Comparison of ENCODE assay signal across 21 cellular contexts in the genomic region with DNA sequence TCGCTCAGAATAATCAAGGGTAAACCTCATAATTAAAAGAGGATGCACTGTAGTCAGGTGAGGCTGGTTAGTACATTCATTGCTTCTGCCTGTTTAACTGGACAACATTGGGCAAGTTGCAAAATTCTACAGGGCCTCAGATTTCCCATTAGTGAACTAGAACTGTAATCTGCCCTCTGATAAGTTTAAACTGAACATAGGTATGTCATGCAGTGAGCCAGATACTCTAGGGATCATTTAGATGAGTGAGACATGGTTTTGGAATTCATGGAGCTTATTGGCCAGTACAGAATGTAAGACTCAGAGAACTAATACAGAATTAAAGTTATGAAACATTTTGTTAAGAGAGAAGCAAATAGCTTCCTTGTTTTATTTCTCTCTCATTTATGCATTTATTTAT. TPM values are rescaled to one million over a fixed set of nuclear protein-coding genes. Genes with fewer than 3 reads are reported as not detected.
DNase-seq lines count a peak whose midpoint lies in the region; ATAC-seq and TF ChIP-seq lines count a peak whose summit lies in the region.
"Had no signal": no experiment of that assay in that cellular context is flagged by ENCODE, and none has a peak within 500 bp of the region (broad histone marks: within the 10 kb centered on the region; RNA-seq: fewer than 3 reads in every experiment).

No MANE protein-coding gene starts in this region.

- no peak for DNase-seq in SK-N-SH
- peak; percentile 34 for DNase-seq in amniotic stem cell (lab: John Stamatoyannopoulos, UW)
- DNase-seq in fibroblast of the aortic adventitia (ENCODE audit: low read depth), result peak; percentile 91
- no peak for DNase-seq in stimulated activated effector memory CD8-positive, alpha-beta T cell treated with anti-CD3 and anti-CD28 coated beads, Interleukin-12 subunit alpha, Interleukin-12 subunit beta, amount 100 ng/mL, for 72 hours (ENCODE audit: low spot score in 2 of 2)
- DNase-seq in AML-193 (lab: John Stamatoyannopoulos, UW), result no peak
- DNase-seq in NCI-H345 (lab: John Stamatoyannopoulos, UW), result no peak
- DNase-seq: activated CD4-positive, alpha-beta T cell treated with anti-CD3 and anti-CD28 coated beads for 48 hours; activated naive CD4-positive, alpha-beta T cell treated with Interleukin-2 at 50 U/mL for 16 hours; CD8-positive, alpha-beta memory T cell; gastrocnemius medialis; left ventricle myocardium inferior; NCI-H1417 treated with DMSO at 0.1 percent for 48 hours; pancreas; SJCRH30; stimulated activated naive CD8-positive, alpha-beta T cell treated with anti-CD3 and anti-CD28 coated beads, Interleukin-15, amount 100 ng/mL, for 72 hours had no signal

- TF ChIP-seq CTCF in SK-N-SH (IDR thresholded peaks at IDR 0.05) (no peak), fibroblast of the aortic adventitia (IDR thresholded peaks at IDR 0.05; ENCODE audit: insufficient read depth, low read length) (no peak)

- POLR2A ChIA-PET in SK-N-SH (lab: Yijun Ruan, JAX), result no interaction called here

- peaks cover 50 to 81% of the 10 kb centered on the region in 2 experiments for H3K36me3 ChIP-seq in SK-N-SH (replicated peaks in 1 of 2; ENCODE audit: control insufficient read depth in 1 of 2, insufficient read depth in 2 of 2, low read length in 1 of 2)

- WGBS in SK-N-SH (ENCODE audit: low lambda C conversion rate), result 100% methylated on average over 1 of the region's 1 CpG

- no peak overlapping the region for H3K4me2 ChIP-seq in SK-N-SH
- H3K4me2 ChIP-seq: KMS-11 had no signal

- peak overlapping the region; percentile 37 for H3K27ac Mint-ChIP-seq in stimulated activated effector memory CD8-positive, alpha-beta T cell treated with anti-CD3 and anti-CD28 coated beads, Interleukin-12 subunit alpha, Interleukin-12 subunit beta, amount 100 ng/mL, for 72 hours
- H3K27ac Mint-ChIP-seq: stimulated activated naive CD8-positive, alpha-beta T cell treated with anti-CD3 and anti-CD28 coated beads, Interleukin-15, amount 100 ng/mL, for 72 hours had no signal

- no peaks in the 10 kb centered on the region for H3F3A ChIP-seq in SK-N-SH (replicated peaks; ENCODE audit: insufficient read depth)

- no peak overlapping the region for H3K27ac ChIP-seq in SK-N-SH (ENCODE audit: low read depth in 2 of 2, low read length in 1 of 2)
- H3K27ac ChIP-seq: 22Rv1, gastrocnemius medialis, KMS-11, left ventricle myocardium inferior, pancreas, SJCRH30 had no signal

- no peak overlapping the region for H3K4me3 Mint-ChIP-seq in stimulated activated effector memory CD8-positive, alpha-beta T cell treated with anti-CD3 and anti-CD28 coated beads, Interleukin-12 subunit alpha, Interleukin-12 subunit beta, amount 100 ng/mL, for 72 hours
- H3K4me3 Mint-ChIP-seq: CD8-positive, alpha-beta memory T cell; stimulated activated naive CD8-positive, alpha-beta T cell treated with anti-CD3 and anti-CD28 coated beads, Interleukin-15, amount 100 ng/mL, for 72 hours had no signal

- no peak for TF ChIP-seq EP300 in SK-N-SH (IDR thresholded peaks at IDR 0.05; ENCODE audit: borderline replicate concordance in 1 of 2, low read depth in 1 of 2, low read length in 1 of 2)

- TF ChIP-seq RAD21 in SK-N-SH (IDR thresholded peaks at IDR 0.05; ENCODE audit: low read length), result no peak

- H3K9me3 Mint-ChIP-seq in stimulated activated effector memory CD8-positive, alpha-beta T cell treated with anti-CD3 and anti-CD28 coated beads, Interleukin-12 subunit alpha, Interleukin-12 subunit beta, amount 100 ng/mL, for 72 hours, result no peaks in the 10 kb centered on the region
- H3K9me3 Mint-ChIP-seq: CD8-positive, alpha-beta memory T cell; stimulated activated naive CD8-positive, alpha-beta T cell treated with anti-CD3 and anti-CD28 coated beads, Interleukin-15, amount 100 ng/mL, for 72 hours had no signal

- no peak overlapping the region for H2AFZ ChIP-seq in SK-N-SH (ENCODE audit: low read depth)

- CTCF ChIA-PET in SK-N-SH (lab: Yijun Ruan, JAX), result interaction anchor here (0.9 kb wide), 1 partner anchor 54 kb away, joined by 3 read pairs; no protein-coding TSS in a partner anchor

- H3K4me3 ChIP-seq in SK-N-SH (ENCODE audit: low read depth in 2 of 2, low read length in 1 of 2), result no peak overlapping the region
- H3K4me3 ChIP-seq in fibroblast of the aortic adventitia (ENCODE audit: low read depth, low read length), result no peak overlapping the region
- H3K4me3 ChIP-seq: gastrocnemius medialis, left ventricle myocardium inferior, pancreas, SJCRH30 had no signal

- H4K20me1 ChIP-seq in SK-N-SH (ENCODE audit: insufficient read depth), result no peaks in the 10 kb centered on the region

- peak; percentile 83 for ATAC-seq in SK-N-SH treated with all-trans-retinoic acid at 6 μM for 48 hours
- ATAC-seq in stimulated activated effector memory CD8-positive, alpha-beta T cell treated with anti-CD3 and anti-CD28 coated beads, Interleukin-12 subunit alpha, Interleukin-12 subunit beta, amount 100 ng/mL, for 72 hours, result no peak
- ATAC-seq in HG03135 (IDR thresholded peaks at IDR 0.05; ENCODE audit: unreplicated experiment), result no peak
- ATAC-seq: gastrocnemius medialis; stimulated activated naive CD8-positive, alpha-beta T cell treated with anti-CD3 and anti-CD28 coated beads, Interleukin-15, amount 100 ng/mL, for 72 hours had no signal

- H3K27me3 ChIP-seq in SK-N-SH (ENCODE audit: insufficient read depth), result no peaks in the 10 kb centered on the region
- H3K27me3 ChIP-seq: gastrocnemius medialis, pancreas, SJCRH30 had no signal

- H3K9me3 ChIP-seq in SK-N-SH, result no peaks in the 10 kb centered on the region
- H3K9me3 ChIP-seq: gastrocnemius medialis, left ventricle myocardium inferior, pancreas had no signal

- H3K36me3 Mint-ChIP-seq in stimulated activated effector memory CD8-positive, alpha-beta T cell treated with anti-CD3 and anti-CD28 coated beads, Interleukin-12 subunit alpha, Interleukin-12 subunit beta, amount 100 ng/mL, for 72 hours, result peaks cover 100% of the 10 kb centered on the region

- no peak overlapping the region for H3K9ac ChIP-seq in SK-N-SH
- H3K9ac ChIP-seq: KMS-11 had no signal

- no peaks in the 10 kb centered on the region for H3K9me2 ChIP-seq in SK-N-SH

- H3K79me2 ChIP-seq in SK-N-SH (ENCODE audit: insufficient read depth), result no peaks in the 10 kb centered on the region

- 0 out of 4 replicates have a peak, but pooled peaks cover 0 to 3% of the 10 kb centered on the region in 2 experiments for H3K4me1 ChIP-seq in SK-N-SH (ENCODE audit: control insufficient read depth in 1 of 2, insufficient read depth in 2 of 2, low read depth in 1 of 2, low read length in 1 of 2)
- H3K4me1 ChIP-seq: gastrocnemius medialis, left ventricle myocardium inferior, pancreas, SJCRH30 had no signal

- no peaks in the 10 kb centered on the region for H3K4me1 Mint-ChIP-seq in stimulated activated effector memory CD8-positive, alpha-beta T cell treated with anti-CD3 and anti-CD28 coated beads, Interleukin-12 subunit alpha, Interleukin-12 subunit beta, amount 100 ng/mL, for 72 hours
- H3K4me1 Mint-ChIP-seq: CD8-positive, alpha-beta memory T cell; stimulated activated naive CD8-positive, alpha-beta T cell treated with anti-CD3 and anti-CD28 coated beads, Interleukin-15, amount 100 ng/mL, for 72 hours had no signal

TF ChIP-seq in SK-N-SH treated with all-trans-retinoic acid at 6 μM for 48 hours, 23 proteins besides CTCF, POLR2A, EP300 and RAD21:
- TF ChIP-seq CREB5 (CRISPR knock-in tag; IDR thresholded peaks at IDR 0.05; ENCODE audit: low read depth), result no peak

TF ChIP-seq in SK-N-SH, 30 proteins besides CTCF, POLR2A, EP300 and RAD21:
- TF ChIP-seq CHD2 (IDR thresholded peaks at IDR 0.05; ENCODE audit: low read length, partially characterized antibody), result no peak
- TF ChIP-seq TAF1 (IDR thresholded peaks at IDR 0.05; ENCODE audit: borderline replicate concordance, low read depth, low read length), result no peak
- TF ChIP-seq TEAD4 (IDR thresholded peaks at IDR 0.05; ENCODE audit: borderline replicate concordance, insufficient read depth), result no peak
- TF ChIP-seq GATA2 (CRISPR knock-in tag; IDR thresholded peaks at IDR 0.05), result no peak
- no peak for TF ChIP-seq YY1 (IDR thresholded peaks at IDR 0.05; ENCODE audit: low read depth)
- TF ChIP-seq RFX5 (IDR thresholded peaks at IDR 0.05; ENCODE audit: low read length), result no peak
- no peak for TF ChIP-seq SIN3A (IDR thresholded peaks at IDR 0.05; ENCODE audit: borderline replicate concordance, low read depth, low read length)
- TF ChIP-seq EZH2phosphoT487 (IDR thresholded peaks at IDR 0.05; ENCODE audit: borderline replicate concordance, low read depth), result no peak

RNA-seq across cellular contexts. Expression of gene RNF44, which starts 35.9 kb away (rescaled TPM):
- 13.2 and 17.9 TPM in 2 replicates for polyA plus RNA-seq in SK-N-SH (2012; rRNA removed)
- 7.3 and 9.9 TPM in 2 replicates for polyA plus RNA-seq in SK-N-SH (2012; cell fraction: cytosol; rRNA removed)
- polyA plus RNA-seq in SK-N-SH (2012; cell fraction: nucleus; rRNA removed), result 110 and 129 TPM in 2 replicates
- 3.1 and 4.8 TPM in 2 replicates for total RNA-seq in fibroblast of the aortic adventitia (ENCODE audit: low replicate concordance)

RNA-seq across cellular contexts. Expression of gene CDHR2, which starts 47.8 kb away (rescaled TPM):
- polyA plus RNA-seq in SK-N-SH (2012; rRNA removed), result 0.02 TPM in 1 of 2 replicates, not detected in the other
- 0.03 TPM in 1 of 2 replicates, not detected in the other for polyA plus RNA-seq in SK-N-SH (2012; cell fraction: cytosol; rRNA removed)
- polyA plus RNA-seq in SK-N-SH (2012; cell fraction: nucleus; rRNA removed), result 0.14 and 0.23 TPM in 2 replicates
- not detected in 2 replicates for total RNA-seq in fibroblast of the aortic adventitia (ENCODE audit: low replicate concordance)
- total RNA-seq: Daoy, SJCRH30, urinary bladder had no signal
- polyA plus RNA-seq: CD8-positive, alpha-beta memory T cell; urinary bladder had no signal

RNA-seq across cellular contexts. Expression of gene FAF2, which starts 53.1 kb away (rescaled TPM):
- polyA plus RNA-seq in SK-N-SH (2012; rRNA removed), result 25.5 and 35.1 TPM in 2 replicates
- polyA plus RNA-seq in SK-N-SH (2012; cell fraction: cytosol; rRNA removed), result 29.5 and 30.4 TPM in 2 replicates
- polyA plus RNA-seq in SK-N-SH (2012; cell fraction: nucleus; rRNA removed), result 16.0 and 34.3 TPM in 2 replicates
- 42.3 and 45.3 TPM in 2 replicates for total RNA-seq in fibroblast of the aortic adventitia (ENCODE audit: low replicate concordance)

Comparison
In these comparisons a context has a peak if more than half of its experiments do, and no peak if none do; other contexts are left out.
1. DNase-seq: peak in amniotic stem cell (single experiment) and fibroblast of the aortic adventitia (single experiment); none in SK-N-SH (single experiment), stimulated activated effector memory CD8-positive, alpha-beta T cell treated with anti-CD3 and anti-CD28 coated beads, Interleukin-12 subunit alpha, Interleukin-12 subunit beta, amount 100 ng/mL, for 72 hours (0 of 2), AML-193 (0 of 2) and NCI-H345 (single experiment).